Comparison of ENCODE assay signal across 17 cellular contexts in genomic region chr7:28082071-28082470, GRCh38.
"Had no signal": no experiment of that assay in that cellular context is flagged by ENCODE, and none has a peak within 500 bp of the region (broad histone marks: within the 10 kb centered on the region; RNA-seq: fewer than 3 reads in every experiment).

No MANE protein-coding gene starts in this region.

- ATAC-seq: gastrocnemius medialis; pancreas; stimulated activated naive B cell treated with anti-CD40 and anti-IgM and Interleukin-4, amounts not matched to agents 10 μg/mL and 1 μg/mL and 100 μg/mL, for 72 hours had no signal

- H3K27me3 ChIP-seq: dorsolateral prefrontal cortex, gastrocnemius medialis, pancreas, right atrium auricular region, sigmoid colon, transverse colon had no signal

- H3K27ac Mint-ChIP-seq: nephron progenitor cell; progenitor cell of endocrine pancreas; stimulated activated naive CD8-positive, alpha-beta T cell treated with anti-CD3 and anti-CD28 coated beads, Interleukin-15, Interleukin-2, amounts not matched to agents 100 ng/mL and 50 ng/mL, for 24 hours had no signal

- H3K27me3 Mint-ChIP-seq: memory B cell; stimulated activated naive B cell treated with anti-CD40 and anti-IgM and Interleukin-4, amounts not matched to agents 10 μg/mL and 1 μg/mL and 100 μg/mL, for 72 hours; stimulated activated naive CD8-positive, alpha-beta T cell treated with anti-CD3 and anti-CD28 coated beads, Interleukin-15, Interleukin-2, amounts not matched to agents 100 ng/mL and 50 ng/mL, for 24 hours had no signal

- H3K4me3 ChIP-seq: dorsolateral prefrontal cortex, gastrocnemius medialis, lung, pancreas, right atrium auricular region, sigmoid colon, transverse colon had no signal

- H3K27ac ChIP-seq: dorsolateral prefrontal cortex, pancreas, right atrium auricular region had no signal

- H3K9me3 ChIP-seq: gastrocnemius medialis, pancreas, right atrium auricular region, sigmoid colon, transverse colon had no signal

- H3K36me3 ChIP-seq: gastrocnemius medialis, pancreas, right atrium auricular region, sigmoid colon, transverse colon had no signal

- DNase-seq: cerebellar nuclear complex; cortex of kidney; dorsolateral prefrontal cortex; effector CD4-positive, alpha-beta T cell; foreskin fibroblast; gastrocnemius medialis; nephron progenitor cell; pancreas; sigmoid colon; stimulated activated CD4-positive, alpha-beta T cell treated with anti-CD3 and anti-CD28 coated beads, Interleukin-2, amount 100 ng/mL, for 48 hours; stimulated activated naive B cell treated with anti-CD40 and anti-IgM and Interleukin-4, amounts not matched to agents 10 μg/mL and 1 μg/mL and 100 μg/mL, for 72 hours; transverse colon had no signal

- H3K4me3 Mint-ChIP-seq: memory B cell; nephron progenitor cell; stimulated activated naive B cell treated with anti-CD40 and anti-IgM and Interleukin-4, amounts not matched to agents 10 μg/mL and 1 μg/mL and 100 μg/mL, for 72 hours; stimulated activated naive CD8-positive, alpha-beta T cell treated with anti-CD3 and anti-CD28 coated beads, Interleukin-15, Interleukin-2, amounts not matched to agents 100 ng/mL and 50 ng/mL, for 24 hours had no signal

- H3K9me3 Mint-ChIP-seq: memory B cell; nephron progenitor cell; stimulated activated naive B cell treated with anti-CD40 and anti-IgM and Interleukin-4, amounts not matched to agents 10 μg/mL and 1 μg/mL and 100 μg/mL, for 72 hours; stimulated activated naive CD8-positive, alpha-beta T cell treated with anti-CD3 and anti-CD28 coated beads, Interleukin-15, Interleukin-2, amounts not matched to agents 100 ng/mL and 50 ng/mL, for 24 hours had no signal
